Comparison of ENCODE assay signal across 8 cellular contexts in genomic region chr9:83920942-83921707, GRCh38. TPM values are rescaled to one million over a fixed set of nuclear protein-coding genes. Genes with fewer than 3 reads are reported as not detected.
DNase-seq lines count a peak whose midpoint lies in the region; ATAC-seq, FAIRE-seq and TF ChIP-seq lines count a peak whose summit lies in the region.

Gene KIF27 (minus strand): TSS chr9:83921432. CDS start chr9:83915591, 5,841 bp downstream.

- H3K27me3 ChIP-seq in adipocyte (replicated peaks; ENCODE audit: control insufficient read depth, insufficient read depth, low read length), result no peaks in the 10 kb centered on the region
- H3K27me3 ChIP-seq in trophoblast cell (ENCODE audit: insufficient read depth, low read length), result no peaks in the 10 kb centered on the region
- H3K27me3 ChIP-seq in transverse colon, result no peaks in the 10 kb centered on the region

- H4K12ac ChIP-seq in trophoblast cell (ENCODE audit: low read depth, low read length), result peak within 1 kb of the TSS; percentile 60

- H3K4ac ChIP-seq in trophoblast cell (ENCODE audit: low read depth, low read length), result peak within 1 kb of the TSS; percentile 25

- peak within 1 kb of the TSS; percentile 17 for H3K14ac ChIP-seq in trophoblast cell (ENCODE audit: low read length)

- peak within 1 kb of the TSS; percentile 75 for H3K18ac ChIP-seq in trophoblast cell (ENCODE audit: low read length)

- peaks cover 11% of the 10 kb centered on the region for H3K4me1 ChIP-seq in adipocyte (ENCODE audit: control insufficient read depth, insufficient read depth, low read length)
- no peaks in the 10 kb centered on the region for H3K4me1 ChIP-seq in trophoblast cell (ENCODE audit: control insufficient read depth in 1 of 2, insufficient read depth in 2 of 2, low read length in 2 of 2)
- H3K4me1 ChIP-seq in transverse colon, result peaks cover 0 to 13% (median 6%) of the 10 kb centered on the region in 4 donors

- peaks cover 5% of the 10 kb centered on the region for H3K79me1 ChIP-seq in trophoblast cell (ENCODE audit: low read length)

- H2BK5ac ChIP-seq in trophoblast cell (ENCODE audit: low read depth, low read length, poor library complexity), result peak within 1 kb of the TSS; percentile 69

- peak; percentile 97 for ATAC-seq in HG02798 (IDR thresholded peaks at IDR 0.05; ENCODE audit: poor library complexity, unreplicated experiment)

- no peak for TF ChIP-seq EP300 in transverse colon (IDR thresholded peaks at IDR 0.05; ENCODE audit: low read depth)

- H2BK120ac ChIP-seq in trophoblast cell (ENCODE audit: insufficient read depth, low read length, poor library complexity), result peak within 1 kb of the TSS; percentile 55

- H2BK12ac ChIP-seq in trophoblast cell (ENCODE audit: low read length), result no peak within 1 kb of the TSS

- peak; percentile 78 for DNase-seq in GM12891 (ENCODE audit: insufficient read length, low spot score)
- peak; percentile 82 for DNase-seq in NCI-H1417 treated with DMSO at 0.1 percent for 48 hours (lab: John Stamatoyannopoulos, UW)
- DNase-seq in SW 1271 (lab: John Stamatoyannopoulos, UW), result peak; percentile 95
- peak; percentile 99 for DNase-seq in adipocyte (ENCODE audit: low read depth)
- DNase-seq in cardiac septum (ENCODE audit: low spot score), result peak; percentile 100
- peak; percentile 100 for DNase-seq in trophoblast cell
- DNase-seq in transverse colon, result peak; percentile 99

- in situ Hi-C loops in transverse colon (cut with MboI; ENCODE audit: low pct_ligation_motif_present in 1 of 4, low pct_unique_long_range_greater_than_20kb in 1 of 4, low sequenced_read_pairs in 3 of 4), result loop anchor here in 2 of 4 donors (25.0 kb wide), 1 partner anchor 309 kb away; the partner anchor contains the start of gene IDNK (in 2 of the 2)

- peak within 1 kb of the TSS; percentile 85 for H4K8ac ChIP-seq in trophoblast cell (ENCODE audit: low read depth, low read length)

- no peak within 1 kb of the TSS for H3K23ac ChIP-seq in trophoblast cell (ENCODE audit: low read length)

- no CpG with 5 or more reads among the region's 91 CpGs for WGBS in trophoblast cell (ENCODE audit: extremely low coverage, insufficient coverage, insufficient read length)
- 0% methylated on average over 2 to 58 of the region's 91 CpGs for WGBS in transverse colon (ENCODE audit: low coverage in 1 of 2), 2 donors

- peak within 1 kb of the TSS; percentile 87 for H3K9ac ChIP-seq in adipocyte (ENCODE audit: low read length)
- H3K9ac ChIP-seq in trophoblast cell (ENCODE audit: low read length), result peak within 1 kb of the TSS; percentile 57

- H3K36me3 ChIP-seq in adipocyte (ENCODE audit: control insufficient read depth, insufficient read depth, low read length, severe bottlenecking), result no peaks in the 10 kb centered on the region
- H3K36me3 ChIP-seq in trophoblast cell (ENCODE audit: control insufficient read depth in 1 of 2, insufficient read depth in 2 of 2, low read length in 2 of 2), result no peaks in the 10 kb centered on the region
- H3K36me3 ChIP-seq in transverse colon, result no peaks in the 10 kb centered on the region

- FAIRE-seq in GM12891 (lab: Jason Lieb, UNC), result peak; percentile 94

- peak within 1 kb of the TSS; percentile 79 for H3K4me3 ChIP-seq in adipocyte (ENCODE audit: low read length)
- peak within 1 kb of the TSS; percentile 83 for H3K4me3 ChIP-seq in trophoblast cell (ENCODE audit: low read depth, low read length)
- H3K4me3 ChIP-seq in transverse colon, result peak within 1 kb of the TSS; percentile 61 to 96 (median 88)

- intact Hi-C loops in cardiac septum (cut with DNase I) (loop anchor here (5.0 kb wide), 1 partner anchor 36 kb away; a partner anchor contains a TSS), transverse colon (cut with DNase I; ENCODE audit: low total_unique reads) (no loop called here)

- H2AK5ac ChIP-seq in trophoblast cell (ENCODE audit: low read length), result no peak within 1 kb of the TSS

- H3K4me2 ChIP-seq in trophoblast cell (ENCODE audit: low read length), result peak within 1 kb of the TSS; percentile 84

- H3K27ac ChIP-seq in trophoblast cell (ENCODE audit: low read depth, low read length), result peak within 1 kb of the TSS; percentile 86
- H3K27ac ChIP-seq in transverse colon, result peak within 1 kb of the TSS; percentile 93 to 99 (median 98)

- H4K91ac ChIP-seq in trophoblast cell (ENCODE audit: low read depth, low read length), result peak within 1 kb of the TSS; percentile 51

- H3K9me3 ChIP-seq in adipocyte (ENCODE audit: control insufficient read depth, low read length) (no peaks in the 10 kb centered on the region), trophoblast cell (ENCODE audit: insufficient read depth, low read depth, low read length) (no peaks in the 10 kb centered on the region), transverse colon (no peaks in the 10 kb centered on the region)

- peak within 1 kb of the TSS; percentile 96 for H2AFZ ChIP-seq in trophoblast cell (ENCODE audit: insufficient read depth, low read length, poor library complexity)

- TF ChIP-seq CTCF in transverse colon (IDR thresholded peaks at IDR 0.05), result peak in 4 of 5 experiments; percentile 7 to 58 (median 36)

- TF ChIP-seq POLR2A in GM12891 (IDR thresholded peaks at IDR 0.05; ENCODE audit: low read depth, low read length), result peak; percentile 95
- peak; percentile 77 for TF ChIP-seq POLR2A in transverse colon (IDR thresholded peaks at IDR 0.05)

- H3K79me2 ChIP-seq in trophoblast cell (ENCODE audit: control insufficient read depth, insufficient read depth, low read length, poor library complexity), result peaks cover 2% of the 10 kb centered on the region

TF ChIP-seq in GM12891, 5 proteins besides CTCF, POLR2A, EP300 and RAD21:
- TF ChIP-seq POU2F2 (IDR thresholded peaks at IDR 0.05; ENCODE audit: low read depth, low read length) (peak; percentile 91), PAX5 (IDR thresholded peaks at IDR 0.05; ENCODE audit: insufficient read depth, low read length, severe bottlenecking) (peak; percentile 48), SPI1 (IDR thresholded peaks at IDR 0.05; ENCODE audit: low read depth, low read length) (peak; percentile 19; the same call in 1 of the 2 replicates), POLR2AphosphoS5 (IDR thresholded peaks at IDR 0.05; ENCODE audit: low read depth, low read length) (peak; percentile 98), TAF1 (IDR thresholded peaks at IDR 0.05; ENCODE audit: low read depth, low read length) (peak; percentile 72; the same call in 1 of the 2 replicates)

RNA-seq across cellular contexts. Expression of gene KIF27, which starts in this region (rescaled TPM):
- polyA plus RNA-seq in GM12891 (2012; ENCODE audit: low read depth, missing spikeins), result 0.86 TPM
- total RNA-seq in cardiac septum (3.0 TPM), transverse colon (1 to 10 TPM in 3 of 4 donors, under 1 TPM in 1; 0.75 to 5.2 (median 3.6) TPM)
- polyA plus RNA-seq in trophoblast cell (2013), result 1.9 and 2.0 TPM in 2 replicates

Comparison
In these comparisons a context has a peak if more than half of its experiments do, and no peak if none do; other contexts are left out.
1. Peak in every context shown above with its lines: DNase-seq, ATAC-seq, H3K4me3 ChIP-seq and H3K27ac ChIP-seq.